In genomic region chr1:110750446-110751029, GRCh38 we compare ENCODE assay signal across 19 cellular contexts.
DNase-seq lines count a peak whose midpoint lies in the region; ATAC-seq and TF ChIP-seq lines count a peak whose summit lies in the region.
"Had no signal": no experiment of that assay in that cellular context is flagged by ENCODE, and none has a peak within 500 bp of the region (broad histone marks: within the 10 kb centered on the region; RNA-seq: fewer than 3 reads in every experiment).

No MANE protein-coding gene starts in this region.

- ATAC-seq in lower lobe of right lung (peak; percentile 39 to 44), sciatic nerve (no peak)

- peak overlapping the region; percentile 56 for H3K27ac ChIP-seq in cingulate gyrus (ENCODE audit: low read depth, low read length)
- no peak overlapping the region for H3K27ac ChIP-seq in lower lobe of right lung
- no peak overlapping the region for H3K27ac ChIP-seq in brain microvascular endothelial cell
- H3K27ac ChIP-seq in A673 (ENCODE audit: low read depth, low read length, poor library complexity, severe bottlenecking) = no peak overlapping the region
- H3K27ac ChIP-seq: C4-2B, KMS-11 had no signal

- POLR2A ChIA-PET in A673 (lab: Charles Lee; ENCODE audit: low non-redundant PET) = no interaction called here

- H3K4me3 ChIP-seq in lower lobe of right lung = no peak overlapping the region
- H3K4me3 ChIP-seq in brain microvascular endothelial cell (ENCODE audit: low read depth, low read length) = no peak overlapping the region
- no peak overlapping the region for H3K4me3 ChIP-seq in A673 (ENCODE audit: low read depth, low read length, poor library complexity, severe bottlenecking)

- peak; percentile 72 for DNase-seq in G401 (ENCODE audit: low spot score)
- DNase-seq in NCI-H69 (lab: John Stamatoyannopoulos, UW) = peak; percentile 11
- no peak for DNase-seq in lower lobe of right lung
- no peak for DNase-seq in sciatic nerve (ENCODE audit: low spot score)
- no peak for DNase-seq in brain microvascular endothelial cell
- DNase-seq in A673 (ENCODE audit: low spot score) = no peak
- DNase-seq in ACHN = no peak
- DNase-seq: AML-193; Calu3; CD8-positive, alpha-beta memory T cell; GDM1; IMR-90; NCI-H1105 treated with DMSO at 0.1 percent for 48 hours; NCI-H2081; Right ventricle myocardium superior; SW 1271 had no signal

- no TSS peak for BruUV-seq in A673 (replicated peaks; lab: Mats Ljungman, UMichigan)

- intact Hi-C loops in lower lobe of right lung (cut with DNase I) (no loop called here), sciatic nerve (cut with DNase I) (no loop called here), A673 (cut with micrococcal nuclease; ENCODE audit: unreplicated experiment) (no loop called here)

- in situ Hi-C loops in G401 (cut with HindIII; ENCODE audit: low sequenced_read_pairs) = no loop called here
- in situ Hi-C loops in brain microvascular endothelial cell (cut with HindIII; ENCODE audit: low pct_ligation_motif_present, low sequenced_read_pairs) = no loop called here
- in situ Hi-C loops in ACHN (cut with HindIII; ENCODE audit: low pct_ligation_motif_present, low pct_unique_long_range_greater_than_20kb, low sequenced_read_pairs) = no loop called here

- TF ChIP-seq CTCF in lower lobe of right lung (IDR thresholded peaks at IDR 0.05) = no peak
- TF ChIP-seq CTCF in brain microvascular endothelial cell (IDR thresholded peaks at IDR 0.05; ENCODE audit: low read depth, low read length, missing control alignments) = no peak
- no peak for TF ChIP-seq CTCF in A673 (conservative IDR thresholded peaks at IDR 0.05; ENCODE audit: low read depth, low read length)

- H3K9me3 ChIP-seq in lower lobe of right lung = no peaks in the 10 kb centered on the region
- H3K9me3 ChIP-seq in A673 (ENCODE audit: low read depth, low read length, poor library complexity, severe bottlenecking) = no peaks in the 10 kb centered on the region

- CTCF ChIA-PET in A673 (lab: Charles Lee) = no interaction called here

- H3K27me3 ChIP-seq in lower lobe of right lung (ENCODE audit: low read depth) = peaks cover 6% of the 10 kb centered on the region
- H3K27me3 ChIP-seq in brain microvascular endothelial cell (replicated peaks) = no peaks in the 10 kb centered on the region
- peaks cover 60% of the 10 kb centered on the region for H3K27me3 ChIP-seq in A673 (replicated peaks; ENCODE audit: insufficient read depth, low read depth, low read length, poor library complexity)

- H3K36me3 ChIP-seq in lower lobe of right lung (no peaks in the 10 kb centered on the region), brain microvascular endothelial cell (replicated peaks) (no peaks in the 10 kb centered on the region), A673 (ENCODE audit: insufficient read depth, low read length, poor library complexity, severe bottlenecking) (no peaks in the 10 kb centered on the region)

- H3K4me1 ChIP-seq in lower lobe of right lung = no peaks in the 10 kb centered on the region
- no peaks in the 10 kb centered on the region for H3K4me1 ChIP-seq in A673 (ENCODE audit: insufficient read depth, low read length, poor library complexity, severe bottlenecking)

Comparison
In these comparisons a context has a peak if more than half of its experiments do, and no peak if none do; other contexts are left out.
1. DNase-seq: peak in G401 (single experiment) and NCI-H69 (single experiment); none in lower lobe of right lung (single experiment), sciatic nerve (single experiment), brain microvascular endothelial cell (single experiment), A673 (single experiment) and ACHN (single experiment).